Comparison of ENCODE assay signal across 9 cellular contexts in the genomic region with DNA sequence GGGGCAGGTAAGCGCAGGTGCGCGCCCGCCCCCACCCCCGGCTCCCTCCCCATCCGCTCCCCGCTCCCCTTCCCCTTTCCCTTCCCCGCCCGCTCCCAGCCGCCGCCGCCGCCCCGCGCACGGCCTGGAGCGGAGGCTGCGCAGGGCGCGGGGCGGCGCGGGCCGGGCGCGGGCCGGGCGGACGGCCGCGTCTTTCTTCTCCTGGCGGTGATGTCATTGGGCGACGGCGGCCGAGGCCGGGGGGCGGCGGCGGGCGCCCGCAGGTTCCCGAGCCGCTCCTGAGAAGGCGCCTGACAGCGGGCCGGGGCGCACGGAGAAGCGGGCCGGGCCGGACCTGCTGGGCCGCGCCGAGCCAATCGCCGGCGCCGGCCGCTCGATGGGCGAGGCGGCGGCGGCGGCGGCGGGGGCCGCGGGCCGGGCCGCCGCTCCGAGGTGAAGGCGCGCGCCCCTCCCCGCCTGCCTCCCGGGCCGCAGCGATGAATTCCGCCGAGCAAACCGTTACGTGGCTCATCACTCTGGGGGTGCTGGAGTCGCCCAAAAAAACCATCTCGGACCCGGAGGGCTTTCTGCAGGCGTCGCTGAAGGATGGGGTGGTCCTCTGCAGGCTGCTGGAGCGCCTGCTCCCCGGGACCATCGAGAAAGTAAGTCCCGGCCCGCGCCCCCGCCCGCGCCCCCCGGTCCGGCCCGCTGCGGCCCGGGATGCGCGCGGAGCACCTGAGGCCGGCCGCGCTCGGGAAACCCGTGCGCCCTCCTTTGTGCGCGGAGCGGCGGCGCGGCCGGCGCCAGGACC. TPM values are rescaled to one million over a fixed set of nuclear protein-coding genes. Genes with fewer than 3 reads are reported as not detected.
DNase-seq lines count a peak whose midpoint lies in the region; ATAC-seq, FAIRE-seq and TF ChIP-seq lines count a peak whose summit lies in the region.
"Had no signal": no experiment of that assay in that cellular context is flagged by ENCODE, and none has a peak within 500 bp of the region (broad histone marks: within the 10 kb centered on the region; RNA-seq: fewer than 3 reads in every experiment).

Gene ARHGEF7, plus strand, starts transcription at position 260 of the 790 bp plus-strand sequence. Its CDS starts 217 bp downstream, at position 477.

- no peak within 1 kb of the TSS for H3K23ac ChIP-seq in H9 (ENCODE audit: insufficient read length, low read depth, low read length)

- no peak within 1 kb of the TSS for H3K4ac ChIP-seq in H9 (ENCODE audit: low read depth, low read length)

- no peak within 1 kb of the TSS for H2BK15ac ChIP-seq in H9 (ENCODE audit: low read depth, low read length)

- H2AFZ ChIP-seq in H9 (ENCODE audit: low read length): no peak within 1 kb of the TSS

- peaks cover 15% of the 10 kb centered on the region for H3K4me1 Mint-ChIP-seq in CD8-positive, alpha-beta T cell (ENCODE audit: low read depth)
- H3K4me1 Mint-ChIP-seq in H9: peaks cover 10% of the 10 kb centered on the region in 2 experiments
- H3K4me1 Mint-ChIP-seq in natural killer cell treated with Interleukin-12 subunit alpha and Interleukin-12 subunit beta and Interleukin-15 and Interleukin-18, amount 100 ng/mL, for 72 hours (ENCODE audit: low read depth in 2 of 2): peaks cover 5 to 9% of the 10 kb centered on the region in 2 donors

- H3K36me3 Mint-ChIP-seq in CD8-positive, alpha-beta T cell: peaks cover 4% of the 10 kb centered on the region
- H3K36me3 Mint-ChIP-seq in H9 (ENCODE audit: insufficient read depth in 1 of 3, low read depth in 3 of 3): peaks cover 0 to 4% (median 0%) of the 10 kb centered on the region in 3 experiments; a peak in 2 of 7 replicates
- no peaks in the 10 kb centered on the region for H3K36me3 Mint-ChIP-seq in natural killer cell treated with Interleukin-12 subunit alpha and Interleukin-12 subunit beta and Interleukin-15 and Interleukin-18, amount 100 ng/mL, for 72 hours

- POLR2A ChIA-PET in CD8-positive, alpha-beta T cell (lab: Charles Lee): no interaction called here

- no peaks in the 10 kb centered on the region for H3K79me1 ChIP-seq in H9 (ENCODE audit: insufficient read depth, low read depth, low read length, poor library complexity, severe bottlenecking)

- H3K27me3 ChIP-seq in CD8-positive, alpha-beta T cell (ENCODE audit: insufficient read depth, low read length): peaks cover 34% of the 10 kb centered on the region
- peaks cover 29% of the 10 kb centered on the region; the same call in 1 of the 2 replicates for H3K27me3 ChIP-seq in H9 (ENCODE audit: insufficient read depth, low read length)

- H2AK5ac ChIP-seq in H9 (ENCODE audit: insufficient read length, low read length): no peak within 1 kb of the TSS

- no peak within 1 kb of the TSS for H4K91ac ChIP-seq in H9 (ENCODE audit: insufficient read length, low read depth, low read length)

- H4K5ac ChIP-seq in H9 (ENCODE audit: insufficient read length, low read depth, low read length): no peak within 1 kb of the TSS

- no peak within 1 kb of the TSS for H4K8ac ChIP-seq in H9 (replicated peaks; ENCODE audit: insufficient read length, low read depth, low read length)

- no peaks in the 10 kb centered on the region for H4K20me1 ChIP-seq in H9 (ENCODE audit: control insufficient read depth, insufficient read depth, insufficient read length)

- H3K14ac ChIP-seq in H9 (ENCODE audit: insufficient read depth, low read length): peak within 1 kb of the TSS; percentile 60; the same call in 1 of the 2 replicates

- peak within 1 kb of the TSS; percentile 5 for H3K9ac ChIP-seq in H9 (ENCODE audit: extremely low read depth, insufficient read length, low read length)
- H3K9ac ChIP-seq: KMS-11 had no signal

- H3K9me3 Mint-ChIP-seq in CD8-positive, alpha-beta T cell: no peaks in the 10 kb centered on the region
- H3K9me3 Mint-ChIP-seq in H9: peaks cover 4 to 6% of the 10 kb centered on the region in 2 experiments; a peak in 3 of 5 replicates
- no peaks in the 10 kb centered on the region for H3K9me3 Mint-ChIP-seq in natural killer cell treated with Interleukin-12 subunit alpha and Interleukin-12 subunit beta and Interleukin-15 and Interleukin-18, amount 100 ng/mL, for 72 hours

- H3K27ac ChIP-seq in CD8-positive, alpha-beta T cell (ENCODE audit: low read depth, low read length): no peak within 1 kb of the TSS
- no peak within 1 kb of the TSS for H3K27ac ChIP-seq in H9 (ENCODE audit: insufficient read length, low read depth, low read length)
- peak within 1 kb of the TSS; percentile 86 for H3K27ac ChIP-seq in VCaP
- H3K27ac ChIP-seq: KMS-11 had no signal

- H3K4me1 ChIP-seq in CD8-positive, alpha-beta T cell (ENCODE audit: insufficient read depth, low read length): peaks cover 14% of the 10 kb centered on the region
- no peaks in the 10 kb centered on the region for H3K4me1 ChIP-seq in H9 (ENCODE audit: insufficient read depth, low read length)

- no peak for FAIRE-seq in HTR-8/SVneo (lab: Jason Lieb, UNC)

- H3K9me3 ChIP-seq in CD8-positive, alpha-beta T cell (ENCODE audit: low read length): no peaks in the 10 kb centered on the region
- H3K9me3 ChIP-seq in H9 (ENCODE audit: control insufficient read depth, low read depth, low read length): no peaks in the 10 kb centered on the region

- DNase-seq in CD8-positive, alpha-beta T cell: no peak
- DNase-seq in H9 (no peak), fibroblast of mammary gland (ENCODE audit: low read depth) (no peak), HTR-8/SVneo (ENCODE audit: insufficient read length, low spot score) (no peak), NCI-H446 (lab: John Stamatoyannopoulos, UW) (no peak)
- DNase-seq in natural killer cell treated with Interleukin-12 subunit alpha and Interleukin-12 subunit beta and Interleukin-15 and Interleukin-18, amount 100 ng/mL, for 72 hours (ENCODE audit: low spot score): no peak

- no peak within 1 kb of the TSS for H3T11ph ChIP-seq in H9 (ENCODE audit: low read length)

- H3K27ac Mint-ChIP-seq in CD8-positive, alpha-beta T cell: peak within 1 kb of the TSS; percentile 71
- peak within 1 kb of the TSS in 1 of 3 experiments; percentile 43; a peak in 3 of 7 replicates for H3K27ac Mint-ChIP-seq in H9
- H3K27ac Mint-ChIP-seq in natural killer cell treated with Interleukin-12 subunit alpha and Interleukin-12 subunit beta and Interleukin-15 and Interleukin-18, amount 100 ng/mL, for 72 hours: no peak within 1 kb of the TSS

- intact Hi-C loops in CD8-positive, alpha-beta T cell (cut with DNase I, micrococcal nuclease): no loop called here

- no peak for TF ChIP-seq CTCF in CD8-positive, alpha-beta T cell (IDR thresholded peaks at IDR 0.05)
- TF ChIP-seq CTCF in H9 (conservative IDR thresholded peaks at IDR 0.05) (no peak), VCaP (conservative IDR thresholded peaks at IDR 0.05) (no peak; the same call in 1 of the 2 replicates), fibroblast of mammary gland (conservative IDR thresholded peaks at IDR 0.05; ENCODE audit: control insufficient read depth, insufficient read depth, low read depth, low read length) (no peak)

- H2BK20ac ChIP-seq in H9 (ENCODE audit: low read depth, low read length, poor library complexity, severe bottlenecking): no peak within 1 kb of the TSS

- peaks cover 72% of the 10 kb centered on the region for H3K27me3 Mint-ChIP-seq in CD8-positive, alpha-beta T cell (ENCODE audit: low read depth)
- peaks cover 84% of the 10 kb centered on the region for H3K27me3 Mint-ChIP-seq in H9 (ENCODE audit: low read depth)
- H3K27me3 Mint-ChIP-seq in natural killer cell treated with Interleukin-12 subunit alpha and Interleukin-12 subunit beta and Interleukin-15 and Interleukin-18, amount 100 ng/mL, for 72 hours: peaks cover 43 to 82% of the 10 kb centered on the region in 2 donors

- no peak within 1 kb of the TSS for H2BK120ac ChIP-seq in H9 (ENCODE audit: low read depth, low read length, poor library complexity, severe bottlenecking)

- no peak within 1 kb of the TSS for H2BK12ac ChIP-seq in H9 (ENCODE audit: insufficient read length, low read depth, low read length)

- CTCF ChIA-PET in CD8-positive, alpha-beta T cell (lab: Charles Lee): interaction anchor here (2.1 kb wide), 1 partner anchor 48 kb away, joined by 8 read pairs; no protein-coding TSS in a partner anchor

- H3K4me3 ChIP-seq in CD8-positive, alpha-beta T cell (ENCODE audit: low read depth, low read length): peak within 1 kb of the TSS; percentile 67
- H3K4me3 ChIP-seq in fibroblast of mammary gland (ENCODE audit: control insufficient read depth, low read depth, low read length): peak within 1 kb of the TSS; percentile 44

- WGBS in H9 (ENCODE audit: extremely low coverage, insufficient read length, low lambda C conversion rate): no CpG with 5 or more reads among the region's 121 CpGs

- peak within 1 kb of the TSS; percentile 87 for H3K4me3 Mint-ChIP-seq in CD8-positive, alpha-beta T cell
- peak within 1 kb of the TSS; percentile 81 to 95 for H3K4me3 Mint-ChIP-seq in H9
- H3K4me3 Mint-ChIP-seq in natural killer cell treated with Interleukin-12 subunit alpha and Interleukin-12 subunit beta and Interleukin-15 and Interleukin-18, amount 100 ng/mL, for 72 hours: peak within 1 kb of the TSS; percentile 78

- peaks cover 9% of the 10 kb centered on the region for H3K23me2 ChIP-seq in H9 (ENCODE audit: insufficient read length, low read depth, low read length, poor library complexity, severe bottlenecking)

- peak; percentile 33 for ATAC-seq in CD8-positive, alpha-beta T cell
- ATAC-seq in natural killer cell treated with Interleukin-12 subunit alpha and Interleukin-12 subunit beta and Interleukin-15 and Interleukin-18, amount 100 ng/mL, for 72 hours: peak; percentile 12 to 55
- no peak for ATAC-seq in HG03520 (IDR thresholded peaks at IDR 0.05; ENCODE audit: unreplicated experiment)

- no peak within 1 kb of the TSS for H2BK5ac ChIP-seq in H9 (ENCODE audit: insufficient read length, low read length)

- H3K79me2 ChIP-seq in H9 (ENCODE audit: insufficient read depth, low read length): no peaks in the 10 kb centered on the region

- H3K4me2 ChIP-seq in H9 (ENCODE audit: insufficient read depth, insufficient read length, low read length): peak within 1 kb of the TSS; percentile 93
- H3K4me2 ChIP-seq: KMS-11 had no signal

- no peak within 1 kb of the TSS for H3K56ac ChIP-seq in H9 (ENCODE audit: insufficient read length, low read depth, low read length)

- no peaks in the 10 kb centered on the region for H3K36me3 ChIP-seq in CD8-positive, alpha-beta T cell (ENCODE audit: insufficient read depth, low read length)

- H3K18ac ChIP-seq in H9 (ENCODE audit: insufficient read length, low read depth, low read length): no peak within 1 kb of the TSS

RNA-seq across cellular contexts. Expression of gene ARHGEF7, which starts in this region (rescaled TPM):
- 100 to 1,000 TPM; 163 to 178 TPM for total RNA-seq in CD8-positive, alpha-beta T cell
- 50.9 and 51.9 TPM in 2 replicates for total RNA-seq in H9 (2021)
- 10 to 100 TPM; 70.3 to 73.2 TPM for total RNA-seq in natural killer cell treated with Interleukin-12 subunit alpha and Interleukin-12 subunit beta and Interleukin-15 and Interleukin-18, amount 100 ng/mL, for 72 hours
